18 cellular contexts compared by ENCODE assay signal in the genomic region with DNA sequence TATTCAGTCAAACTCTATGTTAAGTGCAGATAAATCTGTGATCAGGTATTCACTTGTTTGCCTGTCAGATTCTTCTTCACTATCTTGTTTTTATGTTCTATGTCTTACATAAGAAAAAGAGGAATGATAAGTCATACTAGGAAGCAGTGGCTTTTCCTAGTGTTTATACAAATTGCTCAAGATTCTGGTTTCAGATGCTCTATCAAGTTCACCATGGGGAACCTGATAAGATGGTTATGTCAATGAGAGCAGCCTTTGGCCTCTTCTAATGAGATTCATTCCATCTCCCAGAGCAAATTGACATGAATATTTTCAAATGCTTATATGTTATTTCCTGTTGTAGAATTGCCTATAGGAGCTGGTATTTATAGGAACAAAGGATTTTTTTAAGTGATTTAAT.
A peak's percentile ranks its signal among the peaks of the same experiment; 100 is the strongest.
DNase-seq lines count a peak whose midpoint lies in the region; ATAC-seq and TF ChIP-seq lines count a peak whose summit lies in the region.
"Had no signal": no experiment of that assay in that cellular context is flagged by ENCODE, and none has a peak within 500 bp of the region (broad histone marks: within the 10 kb centered on the region; RNA-seq: fewer than 3 reads in every experiment).

No MANE protein-coding gene starts in this region.

- H3K27ac ChIP-seq in neural cell (ENCODE audit: low read length): peak overlapping the region; percentile 63
- H3K27ac ChIP-seq: 22Rv1, BLaER1, C4-2B had no signal

- no peaks in the 10 kb centered on the region for H3K27me3 ChIP-seq in neural cell (ENCODE audit: insufficient read depth, low read depth, low read length)
- H3K27me3 ChIP-seq: BLaER1 had no signal

- no peaks in the 10 kb centered on the region for H3F3A ChIP-seq in neural cell (ENCODE audit: insufficient read depth, low read length, poor library complexity, severe bottlenecking)

- peak; percentile 65 for TF ChIP-seq EP300 in neural cell (conservative IDR thresholded peaks at IDR 0.05; ENCODE audit: poor library complexity, severe bottlenecking)

- no peak for TF ChIP-seq RAD21 in neural cell (conservative IDR thresholded peaks at IDR 0.05)

- H3K79me2 ChIP-seq in neural cell (replicated peaks; ENCODE audit: insufficient read depth, low read length): no peaks in the 10 kb centered on the region

- no peak for ATAC-seq in HG03354 (IDR thresholded peaks at IDR 0.05; ENCODE audit: poor library complexity, severe bottlenecking, unreplicated experiment)
- ATAC-seq: CD8-positive, alpha-beta T cell had no signal

- no peaks in the 10 kb centered on the region for H4K20me1 ChIP-seq in neural cell (ENCODE audit: insufficient read depth)
- H4K20me1 ChIP-seq: BLaER1 had no signal

- no peak overlapping the region for H3K9ac ChIP-seq in neural cell (ENCODE audit: low read length)
- H3K9ac ChIP-seq: BLaER1 had no signal

- H3K4me2 ChIP-seq in neural cell (ENCODE audit: low read length): no peak overlapping the region
- H3K4me2 ChIP-seq: BLaER1 had no signal

- no peak overlapping the region for H3K4me3 ChIP-seq in neural cell (ENCODE audit: low read length)
- H3K4me3 ChIP-seq: BLaER1, HAP-1 had no signal

- no peaks in the 10 kb centered on the region for H3K9me3 ChIP-seq in neural cell (ENCODE audit: low read length)
- H3K9me3 ChIP-seq: BLaER1, Caco-2, HAP-1 had no signal

- no peaks in the 10 kb centered on the region for H3K36me3 ChIP-seq in neural cell (ENCODE audit: insufficient read depth, low read length)
- H3K36me3 ChIP-seq: BLaER1, HAP-1 had no signal

- no peak overlapping the region for H2AFZ ChIP-seq in neural cell (ENCODE audit: low read depth, low read length)

- TF ChIP-seq CTCF in neural cell (IDR thresholded peaks at IDR 0.05; ENCODE audit: poor library complexity, severe bottlenecking): no peak

- DNase-seq in MV-4-11 (lab: John Stamatoyannopoulos, UW): peak; percentile 36
- DNase-seq in NCI-H226: peak; percentile 33
- DNase-seq in amniotic epithelial cell (ENCODE audit: low read depth): peak; percentile 0
- DNase-seq in NCI-H1092 (lab: John Stamatoyannopoulos, UW): no peak
- DNase-seq in NK-92 treated with Interleukin-12 subunit alpha and Interleukin-12 subunit beta, amount 100 ng/mL, for 24 hours (lab: John Stamatoyannopoulos, UW): no peak
- DNase-seq: Caco-2; CD4-positive, CD25-positive, alpha-beta regulatory T cell; CD8-positive, alpha-beta T cell; DMS153; DND-41; GOT3; HFFc6 had no signal

- no peaks in the 10 kb centered on the region for H3K9me2 ChIP-seq in neural cell (ENCODE audit: insufficient read depth, low read length)

TF ChIP-seq in neural cell, 6 proteins besides CTCF, POLR2A, EP300 and RAD21:
- TF ChIP-seq MXI1 (conservative IDR thresholded peaks at IDR 0.05; ENCODE audit: poor library complexity, severe bottlenecking): no peak
- TF ChIP-seq SMC3 (conservative IDR thresholded peaks at IDR 0.05; ENCODE audit: poor library complexity): no peak
- no peak for TF ChIP-seq TAF1 (IDR thresholded peaks at IDR 0.05; ENCODE audit: low read depth)
- TF ChIP-seq POLR2AphosphoS5 (IDR thresholded peaks at IDR 0.05): peak; percentile 64
- no peak for TF ChIP-seq EZH2 (IDR thresholded peaks at IDR 0.05; ENCODE audit: borderline replicate concordance, insufficient read depth, low read length, poor library complexity, severe bottlenecking)
- TF ChIP-seq, protein P1, sequence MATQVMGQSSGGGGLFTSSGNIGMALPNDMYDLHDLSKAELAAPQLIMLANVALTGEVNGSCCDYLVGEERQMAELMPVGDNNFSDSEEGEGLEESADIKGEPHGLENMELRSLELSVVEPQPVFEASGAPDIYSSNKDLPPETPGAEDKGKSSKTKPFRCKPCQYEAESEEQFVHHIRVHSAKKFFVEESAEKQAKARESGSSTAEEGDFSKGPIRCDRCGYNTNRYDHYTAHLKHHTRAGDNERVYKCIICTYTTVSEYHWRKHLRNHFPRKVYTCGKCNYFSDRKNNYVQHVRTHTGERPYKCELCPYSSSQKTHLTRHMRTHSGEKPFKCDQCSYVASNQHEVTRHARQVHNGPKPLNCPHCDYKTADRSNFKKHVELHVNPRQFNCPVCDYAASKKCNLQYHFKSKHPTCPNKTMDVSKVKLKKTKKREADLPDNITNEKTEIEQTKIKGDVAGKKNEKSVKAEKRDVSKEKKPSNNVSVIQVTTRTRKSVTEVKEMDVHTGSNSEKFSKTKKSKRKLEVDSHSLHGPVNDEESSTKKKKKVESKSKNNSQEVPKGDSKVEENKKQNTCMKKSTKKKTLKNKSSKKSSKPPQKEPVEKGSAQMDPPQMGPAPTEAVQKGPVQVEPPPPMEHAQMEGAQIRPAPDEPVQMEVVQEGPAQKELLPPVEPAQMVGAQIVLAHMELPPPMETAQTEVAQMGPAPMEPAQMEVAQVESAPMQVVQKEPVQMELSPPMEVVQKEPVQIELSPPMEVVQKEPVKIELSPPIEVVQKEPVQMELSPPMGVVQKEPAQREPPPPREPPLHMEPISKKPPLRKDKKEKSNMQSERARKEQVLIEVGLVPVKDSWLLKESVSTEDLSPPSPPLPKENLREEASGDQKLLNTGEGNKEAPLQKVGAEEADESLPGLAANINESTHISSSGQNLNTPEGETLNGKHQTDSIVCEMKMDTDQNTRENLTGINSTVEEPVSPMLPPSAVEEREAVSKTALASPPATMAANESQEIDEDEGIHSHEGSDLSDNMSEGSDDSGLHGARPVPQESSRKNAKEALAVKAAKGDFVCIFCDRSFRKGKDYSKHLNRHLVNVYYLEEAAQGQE (IDR thresholded peaks at IDR 0.05; ENCODE audit: borderline replicate concordance): peak; percentile 86
TF ChIP-seq in neural cell: peak in this region for 2.

Comparison
In these comparisons a context has a peak if more than half of its experiments do, and no peak if none do; other contexts are left out.
1. DNase-seq: peak in MV-4-11 (single experiment), NCI-H226 (single experiment) and amniotic epithelial cell (single experiment); none in NCI-H1092 (single experiment) and NK-92 treated with Interleukin-12 subunit alpha and Interleukin-12 subunit beta, amount 100 ng/mL, for 24 hours (single experiment).